In genomic region chr1:34470406-34470805, GRCh38 we compare ENCODE assay signal across 19 cellular contexts.
"Had no signal": no experiment of that assay in that cellular context is flagged by ENCODE, and none has a peak within 500 bp of the region (broad histone marks: within the 10 kb centered on the region; RNA-seq: fewer than 3 reads in every experiment).

No MANE protein-coding gene starts in this region.

- H3K27ac Mint-ChIP-seq: activated CD4-positive, alpha-beta T cell treated with anti-CD3 and anti-CD28 coated beads for 36 hours; activated CD4-positive, alpha-beta T cell treated with anti-CD3 and anti-CD28 coated beads, Interleukin-2, amount 10 ng/mL, durations not matched to agents 24 days and 14 days; activated CD8-positive, alpha-beta T cell treated with anti-CD3 and anti-CD28 coated beads for 36 hours; activated naive CD8-positive, alpha-beta T cell; activated T-helper 17 cell treated with anti-CD3 and anti-CD28 coated beads, Interleukin-2, amount 50 U/mL, for 72 hours had no signal

- H3K36me3 Mint-ChIP-seq: activated naive CD8-positive, alpha-beta T cell had no signal

- H3K9me3 Mint-ChIP-seq: activated CD4-positive, alpha-beta T cell treated with anti-CD3 and anti-CD28 coated beads, Interleukin-2, amount 10 ng/mL, durations not matched to agents 24 days and 14 days; activated CD8-positive, alpha-beta T cell treated with anti-CD3 and anti-CD28 coated beads for 36 hours; activated T-cell treated with anti-CD3 and anti-CD28 coated beads, Interleukin-2, amount 50 U/mL, for 4 hours; activated T-helper 17 cell treated with anti-CD3 and anti-CD28 coated beads, Interleukin-2, amount 50 U/mL, for 72 hours had no signal

- H3K27me3 ChIP-seq: brain microvascular endothelial cell had no signal

- H3K27ac ChIP-seq: brain microvascular endothelial cell had no signal

- H3K4me1 Mint-ChIP-seq: activated CD4-positive, alpha-beta T cell treated with anti-CD3 and anti-CD28 coated beads for 36 hours; activated CD4-positive, alpha-beta T cell treated with anti-CD3 and anti-CD28 coated beads, Interleukin-2, amount 10 ng/mL, durations not matched to agents 24 days and 14 days; activated T-helper 17 cell treated with anti-CD3 and anti-CD28 coated beads, Interleukin-2, amount 50 U/mL, for 72 hours had no signal

- H3K4me3 Mint-ChIP-seq: activated CD4-positive, alpha-beta T cell treated with anti-CD3 and anti-CD28 coated beads for 36 hours; activated CD4-positive, alpha-beta T cell treated with anti-CD3 and anti-CD28 coated beads, Interleukin-2, amount 10 ng/mL, durations not matched to agents 24 days and 14 days; activated CD8-positive, alpha-beta T cell treated with anti-CD3 and anti-CD28 coated beads for 36 hours; activated naive CD8-positive, alpha-beta T cell; activated T-cell treated with anti-CD3 and anti-CD28 coated beads, Interleukin-2, amount 50 U/mL, for 4 hours; activated T-helper 17 cell treated with anti-CD3 and anti-CD28 coated beads, Interleukin-2, amount 50 U/mL, for 72 hours had no signal

- H3K36me3 ChIP-seq: brain microvascular endothelial cell had no signal

- DNase-seq: activated CD4-positive, alpha-beta T cell treated with anti-CD3 and anti-CD28 coated beads for 36 hours; activated CD4-positive, alpha-beta T cell treated with anti-CD3 and anti-CD28 coated beads, Interleukin-2, amount 10 ng/mL, durations not matched to agents 24 days and 14 days; activated CD4-positive, CD25-positive, alpha-beta regulatory T cell; activated CD4-positive, CD25-positive, alpha-beta regulatory T cell treated with anti-CD3 and anti-CD28 coated beads, Interleukin-2, amount 50 U/mL, for 72 hours; activated CD8-positive, alpha-beta memory T cell treated with anti-CD3 and anti-CD28 coated beads for 24 hours; activated CD8-positive, alpha-beta T cell treated with anti-CD3 and anti-CD28 coated beads for 36 hours; activated effector memory CD4-positive, alpha-beta T cell treated with Interleukin-2 at 50 U/mL for 16 hours; activated gamma-delta T cell treated with Interleukin-2 at 50 U/mL for 16 hours; activated naive CD4-positive, alpha-beta T cell treated with anti-CD3 and anti-CD28 coated beads, Interleukin-2, amount 50 U/mL, for 16 hours; activated naive CD4-positive, alpha-beta T cell treated with Interleukin-2 at 50 U/mL for 16 hours; activated T-cell treated with anti-CD3 and anti-CD28 coated beads, Interleukin-2, amount 50 U/mL, for 4 hours; amniotic stem cell; anterior cingulate cortex; brain microvascular endothelial cell; effector CD8-positive, alpha-beta T cell; foreskin fibroblast; T-helper 2 cell had no signal
